Comparison of ENCODE assay signal across 1 cellular context in genomic region chr5:177546262-177546741, GRCh38.
TF ChIP-seq lines count a peak whose summit lies in the region.

No MANE protein-coding gene starts in this region.

TF ChIP-seq in IMR-90, 13 proteins besides CTCF, POLR2A, EP300 and RAD21 (continued from another document):
- 0 out of 2 replicates have a peak, but pooled peaks have one; percentile 34 for TF ChIP-seq USF2 (IDR thresholded peaks at IDR 0.05; ENCODE audit: low read depth, low read length)
- TF ChIP-seq NFE2L2 (IDR thresholded peaks at IDR 0.05; ENCODE audit: low read depth, low read length): peak; percentile 60; the same call in 1 of the 2 replicates
- TF ChIP-seq RFX5 (IDR thresholded peaks at IDR 0.05; ENCODE audit: low read depth, low read length): no peak
- 0 out of 2 replicates have a peak, but pooled peaks have one; percentile 27 for TF ChIP-seq BHLHE40 (IDR thresholded peaks at IDR 0.05; ENCODE audit: low read depth, low read length)
